Comparison of ENCODE assay signal across 17 cellular contexts in genomic region chr6:145498425-145498824, GRCh38.
"Had no signal": no experiment of that assay in that cellular context is flagged by ENCODE, and none has a peak within 500 bp of the region (broad histone marks: within the 10 kb centered on the region; RNA-seq: fewer than 3 reads in every experiment).

No MANE protein-coding gene starts in this region.

- H3K27me3 ChIP-seq: esophagus squamous epithelium, neutrophil, tibial artery had no signal

- H3K27ac Mint-ChIP-seq: activated B cell treated with CpG ODN at 0.5 μM for 24 hours; activated CD8-positive, alpha-beta T cell treated with anti-CD3 and anti-CD28 coated beads for 36 hours; activated naive CD4-positive, alpha-beta T cell treated with anti-CD3 and anti-CD28 coated beads, Interleukin-2, amount 50 U/mL, for 72 hours; naive thymus-derived CD8-positive, alpha-beta T cell had no signal

- DNase-seq: activated B cell treated with CpG ODN at 0.5 μM for 24 hours; activated CD4-positive, alpha-beta T cell treated with anti-CD3 and anti-CD28 coated beads for 48 hours; activated CD8-positive, alpha-beta memory T cell treated with anti-CD3 and anti-CD28 coated beads, Interleukin-2, amount 50 U/mL, for 4 hours; activated CD8-positive, alpha-beta T cell treated with anti-CD3 and anti-CD28 coated beads for 36 hours; activated gamma-delta T cell; activated T-cell treated with anti-CD3 and anti-CD28 coated beads, Interleukin-2, amount 50 U/mL, for 48 hours; esophagus squamous epithelium; hypothalamus; mesenchymal stem cell; naive thymus-derived CD8-positive, alpha-beta T cell; retina; stimulated activated CD4-positive, alpha-beta T cell treated with anti-CD3 and anti-CD28 coated beads, Interleukin-15, amount 100 ng/mL, for 24 hours; stimulated activated CD4-positive, alpha-beta T cell treated with anti-CD3 and anti-CD28 coated beads, Interleukin-4, amount 100 ng/mL, for 24 hours; stimulated activated naive CD4-positive, alpha-beta T cell had no signal

- H3K4me1 Mint-ChIP-seq: activated B cell treated with CpG ODN at 0.5 μM for 24 hours; naive thymus-derived CD8-positive, alpha-beta T cell had no signal

- H3K27ac ChIP-seq: esophagus squamous epithelium, neutrophil, tibial artery had no signal

- H3K4me3 Mint-ChIP-seq: activated B cell treated with CpG ODN at 0.5 μM for 24 hours; activated CD8-positive, alpha-beta T cell treated with anti-CD3 and anti-CD28 coated beads for 36 hours; naive thymus-derived CD8-positive, alpha-beta T cell had no signal

- H3K4me1 ChIP-seq: esophagus squamous epithelium, tibial artery had no signal

- H3K9me3 ChIP-seq: neutrophil had no signal

- H3K36me3 ChIP-seq: esophagus squamous epithelium, neutrophil, tibial artery had no signal

- ATAC-seq: activated CD8-positive, alpha-beta T cell treated with anti-CD3 and anti-CD28 coated beads for 36 hours; naive thymus-derived CD8-positive, alpha-beta T cell had no signal

- H3K4me3 ChIP-seq: esophagus squamous epithelium, tibial artery had no signal

- H3K27me3 Mint-ChIP-seq: activated CD8-positive, alpha-beta T cell treated with anti-CD3 and anti-CD28 coated beads for 36 hours had no signal
